In the genomic region with DNA sequence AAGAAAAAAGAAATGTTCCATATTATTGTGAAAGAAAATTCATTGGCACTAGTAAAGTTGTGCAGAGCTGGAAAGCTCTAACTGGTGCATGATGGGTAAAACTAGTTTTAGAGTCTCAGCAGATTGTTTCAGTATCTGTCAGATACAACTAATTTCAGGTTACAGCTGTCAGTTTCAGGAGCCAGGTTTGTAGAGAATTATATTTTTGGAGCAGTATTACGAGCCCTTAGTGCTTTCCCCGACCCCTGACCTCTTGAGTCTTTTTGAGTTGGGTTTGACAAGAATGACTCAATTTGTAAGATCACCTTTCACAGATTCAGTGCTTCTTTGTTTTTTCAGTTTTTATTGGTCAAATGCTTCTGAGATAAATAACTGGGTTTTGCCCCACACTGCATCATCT, we compare ENCODE assay signal across 28 cellular contexts.
"Had no signal": no experiment of that assay in that cellular context is flagged by ENCODE, and none has a peak within 500 bp of the region (broad histone marks: within the 10 kb centered on the region; RNA-seq: fewer than 3 reads in every experiment).

No MANE protein-coding gene starts in this region.

- H3K4me3 ChIP-seq: esophagus muscularis mucosa, gastroesophageal sphincter, heart left ventricle, hepatocyte, lung, neural progenitor cell, right lobe of liver, thoracic aorta, tibial nerve, upper lobe of left lung had no signal

- H3K27me3 Mint-ChIP-seq: memory B cell; naive thymus-derived CD4-positive, alpha-beta T cell; progenitor cell of endocrine pancreas; stimulated activated naive B cell treated with anti-CD40 and anti-IgM and Interleukin-4, amounts not matched to agents 10 μg/mL and 1 μg/mL and 100 μg/mL, for 72 hours; stimulated activated naive CD8-positive, alpha-beta T cell treated with anti-CD3 and anti-CD28 coated beads, Interleukin-15, Interleukin-2, amounts not matched to agents 100 ng/mL and 50 ng/mL, for 24 hours had no signal

- H3K4me2 ChIP-seq: hepatocyte, neural progenitor cell had no signal

- H3K4me1 ChIP-seq: esophagus muscularis mucosa, foreskin keratinocyte, gastroesophageal sphincter, heart left ventricle, neural progenitor cell, parathyroid adenoma, right lobe of liver, tibial nerve, upper lobe of left lung had no signal

- H3K9ac ChIP-seq: neural progenitor cell, parathyroid adenoma had no signal

- H3K79me2 ChIP-seq: hepatocyte, parathyroid adenoma had no signal

- ATAC-seq: foreskin keratinocyte; gastroesophageal sphincter; heart left ventricle; left lobe of liver; naive thymus-derived CD4-positive, alpha-beta T cell; right lobe of liver; stimulated activated naive B cell treated with anti-CD40 and anti-IgM and Interleukin-4, amounts not matched to agents 10 μg/mL and 1 μg/mL and 100 μg/mL, for 72 hours had no signal

- H3K4me3 Mint-ChIP-seq: memory B cell; naive thymus-derived CD4-positive, alpha-beta T cell; nephron; neural progenitor cell; stimulated activated naive B cell treated with anti-CD40 and anti-IgM and Interleukin-4, amounts not matched to agents 10 μg/mL and 1 μg/mL and 100 μg/mL, for 72 hours; stimulated activated naive CD8-positive, alpha-beta T cell treated with anti-CD3 and anti-CD28 coated beads, Interleukin-15, Interleukin-2, amounts not matched to agents 100 ng/mL and 50 ng/mL, for 24 hours had no signal

- H3K36me3 Mint-ChIP-seq: memory B cell; naive thymus-derived CD4-positive, alpha-beta T cell; neural progenitor cell; stimulated activated naive B cell treated with anti-CD40 and anti-IgM and Interleukin-4, amounts not matched to agents 10 μg/mL and 1 μg/mL and 100 μg/mL, for 72 hours had no signal

- FAIRE-seq: endothelial cell of umbilical vein, kidney, small intestine, urothelium cell line had no signal

- H3K4me1 Mint-ChIP-seq: memory B cell; naive thymus-derived CD4-positive, alpha-beta T cell; nephron; neural progenitor cell; stimulated activated naive B cell treated with anti-CD40 and anti-IgM and Interleukin-4, amounts not matched to agents 10 μg/mL and 1 μg/mL and 100 μg/mL, for 72 hours had no signal

- H3K9me3 Mint-ChIP-seq: memory B cell had no signal

- H3K9me3 ChIP-seq: esophagus muscularis mucosa, gastroesophageal sphincter, right lobe of liver, thoracic aorta, tibial nerve, upper lobe of left lung had no signal

- H3K36me3 ChIP-seq: esophagus muscularis mucosa, gastroesophageal sphincter, heart left ventricle, neural progenitor cell, right lobe of liver, thoracic aorta, tibial nerve, upper lobe of left lung had no signal

- H3K27ac ChIP-seq: esophagus muscularis mucosa, foreskin keratinocyte, gastroesophageal sphincter, heart left ventricle, hepatocyte, neural progenitor cell, parathyroid adenoma, right lobe of liver, thoracic aorta, tibial nerve, upper lobe of left lung had no signal

- H3K27ac Mint-ChIP-seq: memory B cell; naive thymus-derived CD4-positive, alpha-beta T cell; nephron; neural progenitor cell; progenitor cell of endocrine pancreas; stimulated activated naive B cell treated with anti-CD40 and anti-IgM and Interleukin-4, amounts not matched to agents 10 μg/mL and 1 μg/mL and 100 μg/mL, for 72 hours; stimulated activated naive CD8-positive, alpha-beta T cell treated with anti-CD3 and anti-CD28 coated beads, Interleukin-15, Interleukin-2, amounts not matched to agents 100 ng/mL and 50 ng/mL, for 24 hours had no signal

- H2AFZ ChIP-seq: hepatocyte, neural progenitor cell, parathyroid adenoma had no signal

- DNase-seq: dermis blood vessel endothelial cell; effector memory CD4-positive, alpha-beta T cell; foreskin keratinocyte; heart left ventricle; kidney; midbrain; naive thymus-derived CD4-positive, alpha-beta T cell; right lobe of liver; small intestine; stimulated activated CD4-positive, alpha-beta T cell treated with anti-CD3 and anti-CD28 coated beads, Interleukin-15, amount 100 ng/mL, for 24 hours; stimulated activated CD4-positive, alpha-beta T cell treated with anti-CD3 and anti-CD28 coated beads, Interleukin-2, amount 100 ng/mL, for 48 hours; stimulated activated naive B cell treated with anti-CD40 and anti-IgM and Interleukin-4, amounts not matched to agents 10 μg/mL and 1 μg/mL and 100 μg/mL, for 72 hours; upper lobe of left lung had no signal

- H3K27me3 ChIP-seq: esophagus muscularis mucosa, foreskin keratinocyte, gastroesophageal sphincter, hepatocyte, neural progenitor cell, right lobe of liver, tibial nerve, upper lobe of left lung had no signal
